18 cellular contexts compared by ENCODE assay signal in genomic region chr16:88444826-88445582, GRCh38. TPM values are rescaled to one million over a fixed set of nuclear protein-coding genes. Genes with fewer than 3 reads are reported as not detected.
A peak's percentile ranks its signal among the peaks of the same experiment; 100 is the strongest.
DNase-seq lines count a peak whose midpoint lies in the region; ATAC-seq and TF ChIP-seq lines count a peak whose summit lies in the region.
"Had no signal": no experiment of that assay in that cellular context is flagged by ENCODE, and none has a peak within 500 bp of the region (broad histone marks: within the 10 kb centered on the region; RNA-seq: fewer than 3 reads in every experiment).

No MANE protein-coding gene starts in this region.

- H2BK120ac ChIP-seq in IMR-90 (ENCODE audit: low read depth, low read length), result no peak overlapping the region

- H4K5ac ChIP-seq in IMR-90 (ENCODE audit: low read depth, low read length), result no peak overlapping the region

- H3K4ac ChIP-seq in IMR-90 (ENCODE audit: low read depth, low read length), result no peak overlapping the region

- H2BK20ac ChIP-seq in IMR-90 (ENCODE audit: low read depth, low read length), result no peak overlapping the region

- POLR2A ChIA-PET in IMR-90 (lab: Charles Lee; ENCODE audit: unreplicated experiment), result no interaction called here

- no peak for ATAC-seq in IMR-90 (ENCODE audit: low read depth)
- ATAC-seq in GM18867 (IDR thresholded peaks at IDR 0.05; ENCODE audit: unreplicated experiment), result no peak
- ATAC-seq: CD8-positive, alpha-beta T cell; Panc1 had no signal

- TF ChIP-seq RAD21 in IMR-90 (IDR thresholded peaks at IDR 0.05; ENCODE audit: low read length), result no peak

- peaks cover 6% of the 10 kb centered on the region for H3K4me1 ChIP-seq in IMR-90 (ENCODE audit: control insufficient read depth, insufficient read depth, low read length)

- no peak overlapping the region for H3K18ac ChIP-seq in IMR-90 (ENCODE audit: low read depth, low read length)

- H3K56ac ChIP-seq in IMR-90 (ENCODE audit: extremely low read depth, insufficient read depth, low read length), result no peak overlapping the region

- peaks cover 45% of the 10 kb centered on the region for H4K20me1 ChIP-seq in IMR-90 (ENCODE audit: insufficient read depth, low read length)
- H4K20me1 ChIP-seq: BLaER1 had no signal

- H2BK5ac ChIP-seq in IMR-90 (ENCODE audit: low read depth, low read length, poor library complexity, severe bottlenecking), result no peak overlapping the region

- H3K27ac ChIP-seq in 22Rv1, result no peak overlapping the region
- no peak overlapping the region for H3K27ac ChIP-seq in IMR-90 (ENCODE audit: insufficient read depth, low read length)
- H3K27ac ChIP-seq: BLaER1 had no signal

- TF ChIP-seq CTCF in 22Rv1 (IDR thresholded peaks at IDR 0.05) (peak; percentile 22), IMR-90 (conservative IDR thresholded peaks at IDR 0.05; ENCODE audit: low read depth, low read length) (no peak)

- H3K9ac ChIP-seq in IMR-90 (ENCODE audit: low read depth, low read length), result no peak overlapping the region
- H3K9ac ChIP-seq: BLaER1 had no signal

- intact Hi-C loops in IMR-90 (cut with micrococcal nuclease), result no loop called here

- no peak overlapping the region for H2AK9ac ChIP-seq in IMR-90 (replicated peaks; ENCODE audit: low read depth, low read length, poor library complexity)

- no peak overlapping the region for H3K4me2 ChIP-seq in IMR-90 (ENCODE audit: low read depth, low read length)
- H3K4me2 ChIP-seq: BLaER1 had no signal

- H4K8ac ChIP-seq in IMR-90 (ENCODE audit: low read depth in 2 of 2, low read length in 2 of 2), result no peak overlapping the region

- H3K23ac ChIP-seq in IMR-90 (ENCODE audit: low read depth, low read length), result no peak overlapping the region

- no peaks in the 10 kb centered on the region for H3K79me1 ChIP-seq in IMR-90 (ENCODE audit: low read depth in 1 of 2, low read length in 2 of 2)

- in situ Hi-C loops in IMR-90 (cut with MboI; ENCODE audit: low sequenced_read_pairs), result no loop called here

- dilution Hi-C loops in IMR-90 (cut with HindIII; ENCODE audit: low sequenced_read_pairs, unreplicated experiment), result no loop called here

- peak overlapping the region; percentile 21; the same call in 1 of the 2 replicates for H2AK5ac ChIP-seq in IMR-90 (ENCODE audit: low read depth, low read length)

- BruUV-seq in IMR-90 (replicated peaks; lab: Mats Ljungman, UMichigan), result no TSS peak

- H2AFZ ChIP-seq in IMR-90 (replicated peaks; ENCODE audit: low read length, poor library complexity), result peak overlapping the region; percentile 8

- H3K27me3 ChIP-seq in IMR-90 (ENCODE audit: control insufficient read depth, insufficient read depth, low read length), result no peaks in the 10 kb centered on the region; the same call in 1 of the 2 replicates
- H3K27me3 ChIP-seq: BLaER1 had no signal

- DNase-seq in DMS 273 (lab: John Stamatoyannopoulos, UW; ENCODE audit: unreplicated experiment) (peak; percentile 41), DMS 273 treated with DMSO at 0.1 percent for 48 hours (lab: John Stamatoyannopoulos, UW) (no peak), IMR-90 (no peak), astrocyte of the hippocampus (ENCODE audit: low read depth, low spot score) (peak; percentile 49), NOMO-1 treated with DMSO at 0.1 percent for 48 hours (lab: John Stamatoyannopoulos, UW; ENCODE audit: unreplicated experiment) (no peak)
- DNase-seq in effector CD8-positive, alpha-beta T cell (lab: John Stamatoyannopoulos, UW), result no peak
- DNase-seq: CD8-positive, alpha-beta T cell; HCEC 1CT; Karpas-422; MM.1S; NCI-H1436; NCI-H2081; NCI-H226; NCI-H526 had no signal

- peaks cover 2% of the 10 kb centered on the region; the same call in 1 of the 2 replicates for H3K9me1 ChIP-seq in IMR-90 (ENCODE audit: insufficient read depth, low read length)

- H3K9me3 ChIP-seq in IMR-90 (ENCODE audit: control insufficient read depth, insufficient read depth, low read length), result no peaks in the 10 kb centered on the region
- H3K9me3 ChIP-seq: BLaER1 had no signal

- 56% methylated on average over 12 of the region's 32 CpGs; no CpG with 5 or more reads in 1 of the 2 experiments for WGBS in IMR-90 (ENCODE audit: extremely low coverage in 2 of 2, insufficient read length in 1 of 2), 2 experiments

- CTCF ChIA-PET in IMR-90 (lab: Yijun Ruan, JAX), result no interaction called here

- no peak overlapping the region for H2BK15ac ChIP-seq in IMR-90 (ENCODE audit: low read depth, low read length)

- TF ChIP-seq POLR2A in IMR-90 (IDR thresholded peaks at IDR 0.05; ENCODE audit: low read depth, low read length), result no peak

- no peak overlapping the region for H3K4me3 ChIP-seq in IMR-90 (ENCODE audit: insufficient read depth, low read depth, low read length)
- H3K4me3 ChIP-seq: BLaER1 had no signal

- H3K14ac ChIP-seq in IMR-90 (replicated peaks; ENCODE audit: low read depth, low read length), result no peak overlapping the region

- H4K91ac ChIP-seq in IMR-90 (ENCODE audit: insufficient read depth, low read depth, low read length), result no peak overlapping the region

- H3K36me3 ChIP-seq in IMR-90 (ENCODE audit: control insufficient read depth, insufficient read depth, low read length), result peaks cover 6% of the 10 kb centered on the region; the same call in 1 of the 2 replicates
- H3K36me3 ChIP-seq: BLaER1 had no signal

TF ChIP-seq in IMR-90, 13 proteins besides CTCF, POLR2A, EP300 and RAD21:
- TF ChIP-seq FOS (IDR thresholded peaks at IDR 0.05; ENCODE audit: low read depth, low read length), result no peak
- no peak for TF ChIP-seq SMC3 (IDR thresholded peaks at IDR 0.05; ENCODE audit: low read depth, low read length)
- no peak for TF ChIP-seq MXI1 (IDR thresholded peaks at IDR 0.05; ENCODE audit: borderline replicate concordance, low read depth, low read length)
TF ChIP-seq in IMR-90: peak in this region for 0.

RNA-seq across cellular contexts. Expression of gene ZFPM1, which starts 8.1 kb away (rescaled TPM):
- total RNA-seq in IMR-90 (2012; rRNA removed), result 0.28 and 0.36 TPM in 2 replicates
- 1.1 and 1.8 TPM in 2 replicates for polyA plus RNA-seq in IMR-90 (2012; rRNA removed)
- polyA plus RNA-seq in IMR-90 (2012; cell fraction: cytosol; rRNA removed), result 1.2 and 2.4 TPM in 2 replicates
- 4.0 and 9.2 TPM in 2 replicates for polyA plus RNA-seq in IMR-90 (2012; cell fraction: nucleus; rRNA removed; ENCODE audit: low replicate concordance)

Comparison
In these comparisons a context has a peak if more than half of its experiments do, and no peak if none do; other contexts are left out.
1. DNase-seq: peak in DMS 273 (single experiment) and astrocyte of the hippocampus (single experiment); none in DMS 273 treated with DMSO at 0.1 percent for 48 hours (single experiment), IMR-90 (single experiment), NOMO-1 treated with DMSO at 0.1 percent for 48 hours (single experiment) and effector CD8-positive, alpha-beta T cell (single experiment).